Comparison of ENCODE assay signal across 8 cellular contexts in the genomic region with DNA sequence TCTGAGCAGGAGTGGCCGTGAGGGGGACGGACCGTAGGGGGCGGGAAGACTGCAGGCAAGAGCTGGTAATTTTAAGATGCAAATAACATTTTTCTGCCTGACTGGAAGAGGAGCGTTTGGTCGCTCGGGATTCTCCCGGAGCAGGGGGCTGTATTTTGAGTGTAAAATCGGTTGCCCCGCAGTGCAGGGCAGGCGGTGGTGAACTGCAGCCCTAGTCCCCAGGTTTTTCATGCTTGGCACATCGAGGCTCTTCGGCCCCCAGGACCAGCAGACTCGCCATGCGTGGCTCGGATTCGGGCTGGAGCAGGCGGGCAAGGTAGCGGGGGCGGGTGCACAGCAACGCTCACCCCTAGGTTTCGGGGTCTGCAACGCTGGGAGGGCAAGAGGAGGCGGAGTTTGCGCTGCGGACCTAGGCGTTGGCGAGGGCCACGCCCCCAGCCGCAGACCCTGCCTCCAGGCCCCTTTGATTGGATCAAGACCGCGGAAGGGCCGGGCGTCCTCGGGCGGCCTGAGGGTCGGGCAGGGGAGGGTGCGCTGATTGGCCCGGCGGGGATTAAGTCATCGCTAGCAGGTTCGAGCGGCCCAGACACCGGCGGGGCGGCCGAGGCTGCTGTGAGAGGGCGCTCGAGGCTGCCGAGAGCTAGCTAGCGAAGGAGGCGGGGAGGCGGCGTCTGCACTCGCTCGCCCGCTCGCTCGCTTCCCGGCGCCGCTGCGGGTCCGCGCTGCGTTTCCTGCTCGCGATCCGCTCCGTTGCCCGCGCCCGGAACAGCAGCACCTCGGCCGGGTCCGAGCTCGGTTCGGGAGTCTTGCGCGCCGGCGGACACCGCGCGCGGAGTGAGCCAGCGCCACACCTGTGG. TPM values are rescaled to one million over a fixed set of nuclear protein-coding genes. Genes with fewer than 3 reads are reported as not detected.
DNase-seq lines count a peak whose midpoint lies in the region; ATAC-seq and TF ChIP-seq lines count a peak whose summit lies in the region.

ARHGAP26 (plus strand) TSS at position 585 of the 857 bp plus-strand sequence. CDS start 385 bp downstream, outside the sequence.

- no peaks in the 10 kb centered on the region for H3K9me3 ChIP-seq in OCI-LY3 (ENCODE audit: insufficient read depth, low read length)
- no peaks in the 10 kb centered on the region for H3K9me3 ChIP-seq in mononuclear cell (ENCODE audit: low read depth, low read length)

- no peaks in the 10 kb centered on the region for H4K20me1 ChIP-seq in OCI-LY3 (ENCODE audit: insufficient read depth, low read length)

- H3K9ac ChIP-seq in OCI-LY3 (ENCODE audit: low read length), result peak within 1 kb of the TSS; percentile 67

- TF ChIP-seq CTCF in OCI-LY3 (IDR thresholded peaks at IDR 0.05; ENCODE audit: low read depth, low read length), result peak; percentile 14; the same call in 1 of the 2 replicates

- H3K4me1 ChIP-seq in OCI-LY3 (ENCODE audit: low read length), result peaks cover 9% of the 10 kb centered on the region; the same call in 1 of the 2 replicates
- peaks cover 39% of the 10 kb centered on the region for H3K4me1 ChIP-seq in mononuclear cell (ENCODE audit: insufficient read depth, low read length)

- peak within 1 kb of the TSS; percentile 96 for H3K4me3 ChIP-seq in OCI-LY3 (ENCODE audit: low read length)
- peak within 1 kb of the TSS; percentile 92 for H3K4me3 ChIP-seq in mononuclear cell (ENCODE audit: low read length)

- H2AFZ ChIP-seq in OCI-LY3 (ENCODE audit: low read depth, low read length), result peak within 1 kb of the TSS; percentile 81

- peak within 1 kb of the TSS; percentile 22; the same call in 1 of the 2 replicates for H3K27ac ChIP-seq in OCI-LY3 (ENCODE audit: low read length)

- ATAC-seq in GM21526 (IDR thresholded peaks at IDR 0.05; ENCODE audit: low FRiP score, unreplicated experiment), result peak; percentile 98

- DNase-seq in DMS153 (lab: John Stamatoyannopoulos, UW) (peak; percentile 87), HuH-7.5 (ENCODE audit: low spot score) (peak; percentile 71), activated T-cell treated with anti-CD3 and anti-CD28 coated beads for 24 hours (ENCODE audit: low read depth) (peak; percentile 90), epidermal melanocyte (ENCODE audit: insufficient read length, low spot score) (peak; percentile 91)
- peak; percentile 82 to 87 for DNase-seq in stimulated activated CD8-positive, alpha-beta memory T cell treated with anti-CD3 and anti-CD28 coated beads, Interleukin-4, amount 100 ng/mL, for 1 hour (ENCODE audit: low read depth in 2 of 2, low spot score in 1 of 2)

- no peaks in the 10 kb centered on the region for H3K79me2 ChIP-seq in OCI-LY3 (ENCODE audit: low read length)

- H3K36me3 ChIP-seq in OCI-LY3 (replicated peaks; ENCODE audit: low read depth, low read length), result no peaks in the 10 kb centered on the region

- H3K27me3 ChIP-seq in OCI-LY3 (ENCODE audit: low read depth, low read length) (peaks cover 21% of the 10 kb centered on the region), mononuclear cell (ENCODE audit: insufficient read depth, low read length) (no peaks in the 10 kb centered on the region)

- peak within 1 kb of the TSS; percentile 99 for H3K4me2 ChIP-seq in OCI-LY3 (ENCODE audit: low read length)

RNA-seq across cellular contexts. Expression of gene ARHGAP26, which starts in this region (rescaled TPM):
- 53.6 TPM for total RNA-seq in mononuclear cell

Comparison
In these comparisons a context has a peak if more than half of its experiments do, and no peak if none do; other contexts are left out.
1. Peak in every context shown above with its lines: DNase-seq, ATAC-seq, H3K4me3 ChIP-seq and H3K27ac ChIP-seq.